12 cellular contexts compared by ENCODE assay signal in the genomic region with DNA sequence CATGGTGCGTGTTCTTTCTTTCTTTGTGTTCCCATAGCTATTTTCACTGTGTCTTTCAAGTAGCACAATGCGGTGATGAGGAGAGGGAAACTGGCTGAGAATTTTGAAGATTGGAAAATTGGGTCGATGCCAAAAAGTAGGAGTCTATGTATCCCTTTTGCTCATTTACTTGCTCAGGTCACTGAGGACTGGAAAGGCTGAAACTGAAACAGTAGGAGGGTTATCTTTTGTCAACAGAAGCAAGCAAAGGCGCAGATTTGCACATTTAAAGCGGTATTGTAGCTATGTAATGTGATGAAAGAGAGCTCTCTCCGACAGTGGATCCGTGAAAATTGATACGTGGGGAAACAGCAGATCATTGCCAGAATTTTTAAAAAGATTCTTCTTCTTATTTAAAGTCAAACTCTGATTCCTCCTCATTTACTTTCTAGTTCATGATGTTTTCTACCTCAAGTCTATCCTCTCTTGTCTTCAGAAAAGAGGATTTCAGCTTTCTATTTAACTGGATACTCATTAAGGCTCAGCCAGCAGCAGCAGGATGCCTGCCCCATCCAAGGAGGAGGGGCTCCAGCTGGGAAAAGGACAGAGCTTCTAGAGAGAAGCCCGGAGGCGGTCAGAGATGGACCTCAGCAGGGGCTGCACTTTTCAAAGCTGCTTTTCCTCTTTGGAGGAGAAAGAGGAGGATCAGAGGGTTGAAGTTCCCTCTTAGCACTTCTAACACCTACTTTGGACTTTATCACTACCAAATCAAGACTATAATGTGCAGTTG. TPM values are rescaled to one million over a fixed set of nuclear protein-coding genes. Genes with fewer than 3 reads are reported as not detected.
DNase-seq lines count a peak whose midpoint lies in the region; FAIRE-seq and TF ChIP-seq lines count a peak whose summit lies in the region.
"Had no signal": no experiment of that assay in that cellular context is flagged by ENCODE, and none has a peak within 500 bp of the region (broad histone marks: within the 10 kb centered on the region; RNA-seq: fewer than 3 reads in every experiment).

No MANE protein-coding gene starts in this region.

- no peak for TF ChIP-seq CTCF in testis (IDR thresholded peaks at IDR 0.05)

- H3K9me3 Mint-ChIP-seq in activated T-cell treated with anti-CD3 and anti-CD28 coated beads, Interleukin-2, amount 50 U/mL, for 24 hours = peaks cover 4% of the 10 kb centered on the region

- no peak overlapping the region for H3K27ac Mint-ChIP-seq in activated T-cell treated with anti-CD3 and anti-CD28 coated beads, Interleukin-2, amount 50 U/mL, for 24 hours

- DNase-seq in NCI-H1105 treated with DMSO at 0.1 percent for 48 hours (lab: John Stamatoyannopoulos, UW) (peak; percentile 22), NCI-H1105 (lab: John Stamatoyannopoulos, UW) (no peak), cerebellar cortex (ENCODE audit: low spot score) (peak; percentile 30), left kidney (ENCODE audit: low read depth, low spot score) (peak; percentile 75), testis (peak; percentile 30), H54 (ENCODE audit: insufficient read length, low spot score) (no peak), DMS153 treated with DMSO at 0.1 percent for 48 hours (lab: John Stamatoyannopoulos, UW; ENCODE audit: unreplicated experiment) (no peak)
- no peak for DNase-seq in activated T-cell treated with anti-CD3 and anti-CD28 coated beads, Interleukin-2, amount 50 U/mL, for 24 hours
- DNase-seq: SIG-M5 had no signal

- intact Hi-C loops in testis (cut with DNase I; ENCODE audit: low total_unique reads) = no loop called here

- TF ChIP-seq POLR2A in testis (IDR thresholded peaks at IDR 0.05) (no peak), H54 (IDR thresholded peaks at IDR 0.05; ENCODE audit: low read depth, low read length) (no peak)

- peaks cover 5% of the 10 kb centered on the region for H3K4me1 ChIP-seq in testis
- H3K4me1 ChIP-seq: A549 had no signal

- H3K4me1 Mint-ChIP-seq in activated T-cell treated with anti-CD3 and anti-CD28 coated beads, Interleukin-2, amount 50 U/mL, for 24 hours (ENCODE audit: low read depth) = no peaks in the 10 kb centered on the region

- no peak overlapping the region for H3K4me3 Mint-ChIP-seq in activated T-cell treated with anti-CD3 and anti-CD28 coated beads, Interleukin-2, amount 50 U/mL, for 24 hours

- FAIRE-seq in H54 (lab: Jason Lieb, UNC) = no peak
- FAIRE-seq: A549, GM18507 had no signal

- 11 to 17% methylated on average over 10 of the region's 10 CpGs for WGBS in testis, 2 donors

- H3K36me3 ChIP-seq in testis (ENCODE audit: low read depth, missing control alignments) = no peaks in the 10 kb centered on the region
- H3K36me3 ChIP-seq: tibial artery had no signal

- H3K36me3 Mint-ChIP-seq in activated T-cell treated with anti-CD3 and anti-CD28 coated beads, Interleukin-2, amount 50 U/mL, for 24 hours (ENCODE audit: low read depth) = no peaks in the 10 kb centered on the region

- H3K27ac ChIP-seq in testis = no peak overlapping the region
- H3K27ac ChIP-seq: A549, tibial artery had no signal

- H3K27me3 Mint-ChIP-seq in activated T-cell treated with anti-CD3 and anti-CD28 coated beads, Interleukin-2, amount 50 U/mL, for 24 hours = no peaks in the 10 kb centered on the region

- H3K9me3 ChIP-seq in testis = no peaks in the 10 kb centered on the region
- H3K9me3 ChIP-seq: A549, tibial artery had no signal

- H3K27me3 ChIP-seq in testis = no peaks in the 10 kb centered on the region
- H3K27me3 ChIP-seq: tibial artery had no signal

- H3K4me3 ChIP-seq in testis = no peak overlapping the region
- H3K4me3 ChIP-seq: A549 had no signal

RNA-seq across cellular contexts. Expression of a gene that starts 15.9 kb away (rescaled TPM):
- 100 to 1,000 TPM; 104 to 145 TPM for total RNA-seq in testis
- 74.0 TPM for polyA plus RNA-seq in testis (ENCODE audit: insufficient read depth, low read depth, low replicate concordance)

Comparison
In these comparisons a context has a peak if more than half of its experiments do, and no peak if none do; other contexts are left out.
1. DNase-seq: peak in NCI-H1105 treated with DMSO at 0.1 percent for 48 hours (single experiment), cerebellar cortex (single experiment), left kidney (single experiment) and testis (single experiment); none in NCI-H1105 (single experiment), H54 (single experiment), DMS153 treated with DMSO at 0.1 percent for 48 hours (single experiment) and activated T-cell treated with anti-CD3 and anti-CD28 coated beads, Interleukin-2, amount 50 U/mL, for 24 hours (single experiment).